Comparison of ENCODE assay signal across 16 cellular contexts in the genomic region with DNA sequence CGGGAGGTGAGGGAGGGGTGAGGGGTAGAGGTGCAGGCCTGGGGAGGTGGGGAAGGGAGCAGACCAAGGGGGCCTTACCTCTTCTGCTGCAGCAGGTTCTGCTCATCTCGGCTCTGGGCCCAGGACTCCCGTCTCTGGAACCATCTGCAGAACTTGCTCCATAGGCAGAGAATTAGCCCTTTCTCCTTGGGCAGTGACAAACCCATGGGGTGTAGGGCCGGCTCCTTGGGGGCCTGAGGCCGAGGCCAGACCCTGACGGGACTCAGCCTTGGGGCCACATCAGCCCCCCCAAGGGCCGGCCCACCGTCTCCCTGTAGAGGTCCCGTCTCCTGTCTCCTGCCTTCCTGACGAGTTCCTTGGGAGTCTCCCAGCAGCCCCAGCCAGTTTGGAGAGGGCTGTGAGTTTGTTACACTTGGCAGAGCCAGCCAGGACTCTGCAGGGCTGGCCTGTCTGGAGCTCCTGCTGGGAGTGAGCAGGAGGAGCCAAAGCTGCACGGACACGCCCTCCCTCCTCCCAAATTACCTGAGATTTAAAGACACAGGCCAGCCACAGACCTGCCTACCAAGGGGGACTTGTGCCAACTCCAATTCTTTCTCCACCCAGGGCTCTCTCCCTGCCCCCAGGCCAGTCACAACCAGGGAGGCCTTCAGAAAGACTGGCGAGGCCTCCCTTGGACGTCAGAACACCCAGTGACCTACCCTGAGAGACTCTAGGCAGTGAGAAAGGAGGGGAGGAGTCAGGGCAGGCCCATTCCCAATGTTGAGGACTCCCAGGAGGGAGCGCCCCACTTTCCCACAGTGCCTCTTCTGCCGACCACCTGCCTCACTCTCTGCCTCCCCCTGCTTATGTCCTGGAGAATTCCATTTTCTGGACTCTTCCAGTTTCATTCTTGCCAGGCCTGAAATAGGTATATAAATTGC. TPM values are rescaled to one million over a fixed set of nuclear protein-coding genes. Genes with fewer than 3 reads are reported as not detected.
DNase-seq lines count a peak whose midpoint lies in the region; ATAC-seq, FAIRE-seq and TF ChIP-seq lines count a peak whose summit lies in the region.
"Had no signal": no experiment of that assay in that cellular context is flagged by ENCODE, and none has a peak within 500 bp of the region (broad histone marks: within the 10 kb centered on the region; RNA-seq: fewer than 3 reads in every experiment).

A gene (minus strand): TSS at position 435 of the 920 bp plus-strand sequence.

- H3K4me2 ChIP-seq in mammary epithelial cell (ENCODE audit: insufficient read depth, low read depth, low read length) (peak within 1 kb of the TSS; percentile 62), GM23248 (ENCODE audit: unreplicated experiment) (no peak within 1 kb of the TSS)
- H3K4me2 ChIP-seq: KMS-11 had no signal

- H3K4me3 ChIP-seq in mammary epithelial cell (replicated peaks in 1 of 3; ENCODE audit: insufficient read depth in 1 of 3, low read depth in 2 of 3, low read length in 3 of 3) (peak within 1 kb of the TSS in 2 of 3 experiments; percentile 30 to 32), lower leg skin (ENCODE audit: low read depth, poor library complexity, severe bottlenecking) (no peak within 1 kb of the TSS), thyroid gland (replicated peaks in 1 of 3) (no peak within 1 kb of the TSS), GM23248 (no peak within 1 kb of the TSS)

- H3K27ac ChIP-seq in mammary epithelial cell (ENCODE audit: insufficient read depth, low read depth, low read length) (no peak within 1 kb of the TSS), thyroid gland (peak within 1 kb of the TSS in 1 of 3 donors; percentile 34), GM23248 (no peak within 1 kb of the TSS)
- H3K27ac ChIP-seq: KMS-11 had no signal

- no peak for FAIRE-seq in D721Med (lab: Jason Lieb, UNC)

- H4K20me1 ChIP-seq in mammary epithelial cell (ENCODE audit: insufficient read depth, low read length) (no peaks in the 10 kb centered on the region), GM23248 (ENCODE audit: insufficient read depth) (no peaks in the 10 kb centered on the region)

- H3K9me3 ChIP-seq in mammary epithelial cell (replicated peaks; ENCODE audit: insufficient read depth, low read length) (no peaks in the 10 kb centered on the region), thyroid gland (no peaks in the 10 kb centered on the region), GM23248 (ENCODE audit: low read depth) (no peaks in the 10 kb centered on the region)

- H3F3A ChIP-seq in GM23248 (ENCODE audit: insufficient read depth) = no peaks in the 10 kb centered on the region

- H3K79me2 ChIP-seq in mammary epithelial cell (ENCODE audit: insufficient read depth, low read length) (no peaks in the 10 kb centered on the region), GM23248 (ENCODE audit: insufficient read depth) (no peaks in the 10 kb centered on the region)

- H3K4me1 ChIP-seq in mammary epithelial cell (ENCODE audit: insufficient read depth, low read length) (peaks cover 35% of the 10 kb centered on the region), thyroid gland (peaks cover 5 to 6% of the 10 kb centered on the region in 2 donors), GM23248 (ENCODE audit: insufficient read depth) (no peaks in the 10 kb centered on the region)

- H2AFZ ChIP-seq in mammary epithelial cell (ENCODE audit: low read depth, low read length) (peak within 1 kb of the TSS; percentile 82), GM23248 (no peak within 1 kb of the TSS)

- intact Hi-C loops in mammary epithelial cell (cut with micrococcal nuclease) = no loop called here
- intact Hi-C loops in lower leg skin (cut with DNase I; ENCODE audit: low total_unique reads) = no loop called here
- intact Hi-C loops in thyroid gland (cut with DNase I) = loop anchor here (10.0 kb wide), 1 partner anchor 119 kb away; no protein-coding TSS in a partner anchor

- TF ChIP-seq POLR2A in lower leg skin (IDR thresholded peaks at IDR 0.05) (no peak), thyroid gland (IDR thresholded peaks at IDR 0.05) (peak in 1 of 2 donors; percentile 57)

- no peaks in the 10 kb centered on the region for H3K9me2 ChIP-seq in GM23248 (ENCODE audit: insufficient read depth)

- H3K27me3 ChIP-seq in mammary epithelial cell (ENCODE audit: insufficient read depth, low read length) = no peaks in the 10 kb centered on the region
- no peaks in the 10 kb centered on the region for H3K27me3 ChIP-seq in thyroid gland
- H3K27me3 ChIP-seq in GM23248 (replicated peaks; ENCODE audit: insufficient read depth) = peaks cover 13% of the 10 kb centered on the region; the same call in 1 of the 2 replicates

- WGBS in mammary epithelial cell (ENCODE audit: low coverage, missing lambda C conversion rate) = 5% methylated on average over 11 of the region's 16 CpGs
- WGBS in lower leg skin, 2 donors = 30 to 35% methylated on average over 10 to 16 of the region's 16 CpGs
- WGBS in thyroid gland, 2 donors = 21 to 38% methylated on average over 7 to 16 of the region's 16 CpGs
- 7 to 18% methylated on average over 14 of the region's 16 CpGs for WGBS in GM23248 (ENCODE audit: low coverage in 1 of 2, low lambda C conversion rate in 2 of 2, missing lambda C conversion rate in 2 of 2), 2 experiments

- DNase-seq in NCI-H748 (lab: John Stamatoyannopoulos, UW; ENCODE audit: unreplicated experiment) (peak; percentile 32), NCI-H748 treated with DMSO at 0.1 percent for 48 hours (lab: John Stamatoyannopoulos, UW) (no peak), mammary epithelial cell (peak; percentile 28), lower leg skin (ENCODE audit: low spot score in 2 of 2) (peak; percentile 55 to 89), thyroid gland (peak; percentile 91 to 92), GM23248 (no peak), D721Med (ENCODE audit: insufficient read length, low spot score) (no peak)
- DNase-seq: activated CD8-positive, alpha-beta T cell treated with anti-CD3 and anti-CD28 coated beads, Interleukin-2, amount 10 ng/mL, durations not matched to agents 7 days and 5 days; dermis blood vessel endothelial cell; NCI-H2029 treated with DMSO at 0.1 percent for 48 hours had no signal

- H3K9ac ChIP-seq in mammary epithelial cell (ENCODE audit: insufficient read depth, low read length) = no peak within 1 kb of the TSS
- H3K9ac ChIP-seq in GM23248 = no peak within 1 kb of the TSS
- H3K9ac ChIP-seq: KMS-11 had no signal

- TF ChIP-seq CTCF in mammary epithelial cell (conservative IDR thresholded peaks at IDR 0.05 in 1 of 2, IDR thresholded peaks at IDR 0.05 in 1 of 2; ENCODE audit: extremely low read depth in 1 of 2, insufficient read depth in 1 of 2, low read depth in 1 of 2, low read length in 2 of 2) (no peak), lower leg skin (IDR thresholded peaks at IDR 0.05) (no peak), thyroid gland (IDR thresholded peaks at IDR 0.05) (no peak), D721Med (IDR thresholded peaks at IDR 0.05; ENCODE audit: insufficient read depth, missing control alignments) (no peak)

- CTCF ChIA-PET in mammary epithelial cell (lab: Charles Lee; ENCODE audit: low non-redundant PET) = no interaction called here

- in situ Hi-C loops in mammary epithelial cell (cut with MboI; ENCODE audit: low sequenced_read_pairs in 2 of 2) = loop anchor here in 1 of 2 donors (25.0 kb wide), 1 partner anchor 327 kb away; a partner anchor contains a TSS
- in situ Hi-C loops in GM23248 (cut with MboI) = no loop called here

- BruUV-seq in mammary epithelial cell (replicated peaks; lab: Mats Ljungman, UMichigan) = no TSS peak

- H3K36me3 ChIP-seq in mammary epithelial cell (ENCODE audit: insufficient read depth, low read length) (no peaks in the 10 kb centered on the region), thyroid gland (no peaks in the 10 kb centered on the region), GM23248 (ENCODE audit: low read depth) (no peaks in the 10 kb centered on the region)

- no peak for ATAC-seq in GM18511 (IDR thresholded peaks at IDR 0.05; ENCODE audit: unreplicated experiment)
- ATAC-seq: activated CD8-positive, alpha-beta T cell treated with anti-CD3 and anti-CD28 coated beads, Interleukin-2, amount 10 ng/mL, durations not matched to agents 7 days and 5 days; T-cell had no signal

- dilution Hi-C loops in mammary epithelial cell (cut with HindIII; ENCODE audit: low sequenced_read_pairs) = no loop called here

RNA-seq across cellular contexts. Expression of the gene that starts here (rescaled TPM):
- total RNA-seq in mammary epithelial cell (1 to 10 TPM in 1 of 2 donors, under 1 TPM in 1; 0.71 to 5.2 TPM), lower leg skin (10 to 100 TPM; 10.3 to 13.4 (median 11.5) TPM), thyroid gland (1 to 10 TPM in 2 of 4 donors, under 1 TPM in 2; 0.25 to 2.9 (median 1.2) TPM)
- polyA plus RNA-seq in mammary epithelial cell (2.5 TPM), GM23248 (2016; fragmentation: Nextera tagmentation; extraction: Ambion mirVana) (not detected in 2 replicates)
- 5.5 TPM for polyA minus RNA-seq in mammary epithelial cell
- total RNA-seq in GM23248 (2014; rRNA removed; shearing (Covaris generic)) = not detected in 2 replicates
- total RNA-seq: A172; activated CD8-positive, alpha-beta T cell treated with anti-CD3 and anti-CD28 coated beads, Interleukin-2, amount 10 ng/mL, durations not matched to agents 7 days and 5 days; dermis blood vessel endothelial cell; fibroblast of villous mesenchyme; OCI-LY7; T-cell had no signal

Comparison
In these comparisons a context has a peak if more than half of its experiments do, and no peak if none do; other contexts are left out.
1. DNase-seq: peak in NCI-H748 (single experiment), mammary epithelial cell (single experiment), lower leg skin (2 of 2) and thyroid gland (2 of 2); none in NCI-H748 treated with DMSO at 0.1 percent for 48 hours (single experiment), GM23248 (single experiment) and D721Med (single experiment).
2. H3K4me3 ChIP-seq: peak in mammary epithelial cell (2 of 3); none in lower leg skin (single experiment), thyroid gland (0 of 3) and GM23248 (single experiment).